Comparison of ENCODE assay signal across 7 cellular contexts in the genomic region with DNA sequence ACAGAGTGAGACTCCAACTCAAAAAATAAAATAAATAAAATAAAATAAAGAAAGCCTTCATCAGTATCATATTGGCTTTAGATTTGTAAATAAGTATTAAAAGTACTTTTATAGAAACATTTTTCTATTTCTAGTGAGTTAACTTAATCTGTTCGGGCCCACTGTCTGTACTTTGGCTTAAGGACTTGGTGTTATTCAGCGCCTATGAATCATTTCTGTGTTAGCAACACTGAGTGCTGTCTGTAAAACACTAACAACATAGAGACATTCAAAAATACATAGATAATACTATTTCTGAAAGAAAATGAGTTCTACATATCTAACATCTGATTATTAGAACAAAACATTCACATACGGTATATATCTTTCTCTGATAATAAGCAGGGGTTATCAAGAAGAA.
"Had no signal": no experiment of that assay in that cellular context is flagged by ENCODE, and none has a peak within 500 bp of the region (broad histone marks: within the 10 kb centered on the region; RNA-seq: fewer than 3 reads in every experiment).

No MANE protein-coding gene starts in this region.

- DNase-seq: GM23248, GOT3, H7, HFFc6, KBM-7 had no signal

- H3K27ac ChIP-seq: GM23248, HL-60 had no signal

- H3K4me3 ChIP-seq: GM23248, HAP-1 had no signal
